ENCODE assay signal across 6 cellular contexts in genomic region chr1:114395863-114396262, GRCh38.
"Had no signal": no experiment of that assay in that cellular context is flagged by ENCODE, and none has a peak within 500 bp of the region (broad histone marks: within the 10 kb centered on the region; RNA-seq: fewer than 3 reads in every experiment).

No MANE protein-coding gene starts in this region.

- H3K9ac ChIP-seq: KMS-11 had no signal

- DNase-seq: IMR-90, KBM-7, KG1 had no signal

- H3K27ac ChIP-seq: HL-60, KMS-11 had no signal

- H3K4me2 ChIP-seq: KMS-11 had no signal

- FAIRE-seq: HTR-8/SVneo had no signal
